8 cellular contexts compared by ENCODE assay signal in genomic region chrX:1452497-1453389, GRCh38. TPM values are rescaled to one million over a fixed set of nuclear protein-coding genes. Genes with fewer than 3 reads are reported as not detected.
DNase-seq lines count a peak whose midpoint lies in the region; ATAC-seq and TF ChIP-seq lines count a peak whose summit lies in the region.

Gene ASMTL (minus strand): TSS chrX:1452909. CDS start chrX:1452840, 69 bp downstream.

- H3K9ac ChIP-seq in OCI-LY1 (ENCODE audit: low read length): peak within 1 kb of the TSS; percentile 93

- TF ChIP-seq CTCF in HEK293 (tag by site-specific recombination; IDR thresholded peaks at IDR 0.05) (no peak), OCI-LY1 (IDR thresholded peaks at IDR 0.05; ENCODE audit: low read length) (no peak), glutamatergic neuron (IDR thresholded peaks at IDR 0.05; ENCODE audit: partially characterized antibody, unreplicated experiment) (no peak), upper lobe of right lung (IDR thresholded peaks at IDR 0.05) (no peak)

- H3F3A ChIP-seq in OCI-LY1 (ENCODE audit: insufficient read depth, low read length): no peaks in the 10 kb centered on the region

- ATAC-seq in upper lobe of right lung: peak; percentile 92

- no peaks in the 10 kb centered on the region for H4K20me1 ChIP-seq in OCI-LY1 (ENCODE audit: insufficient read depth, low read length)

- peak within 1 kb of the TSS; percentile 90 for H3K27ac Mint-ChIP-seq in activated naive CD4-positive, alpha-beta T cell treated with anti-CD3 and anti-CD28 coated beads, Interleukin-2, amount 10 ng/mL, durations not matched to agents 7 days and 5 days
- H3K27ac Mint-ChIP-seq in glutamatergic neuron (ENCODE audit: unreplicated experiment): peak within 1 kb of the TSS; percentile 67

- H3K27ac ChIP-seq in HEK293 (ENCODE audit: extremely low read depth, low read depth, low read length) (peak within 1 kb of the TSS; percentile 56), OCI-LY1 (ENCODE audit: low read depth, low read length, poor library complexity, severe bottlenecking) (peak within 1 kb of the TSS; percentile 76), upper lobe of right lung (peak within 1 kb of the TSS; percentile 78)

- H3K9me3 Mint-ChIP-seq in activated naive CD4-positive, alpha-beta T cell treated with anti-CD3 and anti-CD28 coated beads, Interleukin-2, amount 10 ng/mL, durations not matched to agents 7 days and 5 days: peaks cover 24% of the 10 kb centered on the region
- H3K9me3 Mint-ChIP-seq in glutamatergic neuron (ENCODE audit: unreplicated experiment): peaks cover 25% of the 10 kb centered on the region

- H3K36me3 ChIP-seq in HEK293 (ENCODE audit: control insufficient read depth in 2 of 2, insufficient read depth in 1 of 2, low read length in 2 of 2) (peaks cover 0 to 7% of the 10 kb centered on the region in 2 experiments; a peak in 1 of 3 replicates), OCI-LY1 (ENCODE audit: insufficient read depth, low read length) (peaks cover 21% of the 10 kb centered on the region), upper lobe of right lung (no peaks in the 10 kb centered on the region)

- no peaks in the 10 kb centered on the region for H3K27me3 Mint-ChIP-seq in activated naive CD4-positive, alpha-beta T cell treated with anti-CD3 and anti-CD28 coated beads, Interleukin-2, amount 10 ng/mL, durations not matched to agents 7 days and 5 days
- peaks cover 13% of the 10 kb centered on the region for H3K27me3 Mint-ChIP-seq in glutamatergic neuron (ENCODE audit: unreplicated experiment)

- peaks cover 32% of the 10 kb centered on the region for H3K79me2 ChIP-seq in OCI-LY1 (ENCODE audit: insufficient read depth, low read length)

- H3K27me3 ChIP-seq in OCI-LY1 (ENCODE audit: insufficient read depth, low read length): no peaks in the 10 kb centered on the region
- no peaks in the 10 kb centered on the region for H3K27me3 ChIP-seq in upper lobe of right lung

- peak within 1 kb of the TSS; percentile 90 for H3K4me2 ChIP-seq in OCI-LY1 (ENCODE audit: low read length)

- POLR2A ChIA-PET in HEK293 (lab: Yijun Ruan, JAX): no interaction called here

- H3K4me1 ChIP-seq in HEK293 (ENCODE audit: control insufficient read depth, insufficient read depth, low read length): no peaks in the 10 kb centered on the region
- peaks cover 45% of the 10 kb centered on the region for H3K4me1 ChIP-seq in OCI-LY1 (ENCODE audit: insufficient read depth, low read length, severe bottlenecking)
- peaks cover 11% of the 10 kb centered on the region for H3K4me1 ChIP-seq in upper lobe of right lung

- peaks cover 24% of the 10 kb centered on the region for H3K36me3 Mint-ChIP-seq in activated naive CD4-positive, alpha-beta T cell treated with anti-CD3 and anti-CD28 coated beads, Interleukin-2, amount 10 ng/mL, durations not matched to agents 7 days and 5 days
- H3K36me3 Mint-ChIP-seq in glutamatergic neuron (ENCODE audit: unreplicated experiment): peaks cover 29% of the 10 kb centered on the region

- DNase-seq in GM03348 (ENCODE audit: low spot score): peak; percentile 97
- DNase-seq in activated naive CD4-positive, alpha-beta T cell treated with anti-CD3 and anti-CD28 coated beads, Interleukin-2, amount 10 ng/mL, durations not matched to agents 7 days and 5 days: peak; percentile 100
- DNase-seq in glutamatergic neuron: peak; percentile 100
- peak; percentile 100 for DNase-seq in pons (ENCODE audit: low spot score)
- DNase-seq in upper lobe of right lung: peak; percentile 99
- DNase-seq in SHP77 treated with DMSO at 0.1 percent for 48 hours (lab: John Stamatoyannopoulos, UW): no peak

- H3K9me3 ChIP-seq in HEK293 (ENCODE audit: control insufficient read depth, insufficient read depth, low read depth, low read length): no peaks in the 10 kb centered on the region
- H3K9me3 ChIP-seq in OCI-LY1 (ENCODE audit: low read length): no peaks in the 10 kb centered on the region; the same call in 1 of the 2 replicates
- no peaks in the 10 kb centered on the region for H3K9me3 ChIP-seq in upper lobe of right lung

- CTCF ChIA-PET in HEK293 (lab: Yijun Ruan, JAX): no interaction called here
- CTCF ChIA-PET in activated naive CD4-positive, alpha-beta T cell treated with anti-CD3 and anti-CD28 coated beads, Interleukin-2, amount 10 ng/mL, durations not matched to agents 7 days and 5 days (lab: Charles Lee): no interaction called here

- peaks cover 31% of the 10 kb centered on the region for H3K4me1 Mint-ChIP-seq in activated naive CD4-positive, alpha-beta T cell treated with anti-CD3 and anti-CD28 coated beads, Interleukin-2, amount 10 ng/mL, durations not matched to agents 7 days and 5 days
- H3K4me1 Mint-ChIP-seq in glutamatergic neuron (ENCODE audit: low read depth, unreplicated experiment): peaks cover 1% of the 10 kb centered on the region

- intact Hi-C loops in upper lobe of right lung (cut with DNase I): no loop called here

- no peaks in the 10 kb centered on the region for H3K9me2 ChIP-seq in OCI-LY1 (ENCODE audit: low read depth, low read length)

- H3K4me3 Mint-ChIP-seq in activated naive CD4-positive, alpha-beta T cell treated with anti-CD3 and anti-CD28 coated beads, Interleukin-2, amount 10 ng/mL, durations not matched to agents 7 days and 5 days: peak within 1 kb of the TSS; percentile 77
- H3K4me3 Mint-ChIP-seq in glutamatergic neuron (ENCODE audit: unreplicated experiment): peak within 1 kb of the TSS; percentile 83

- H2AFZ ChIP-seq in OCI-LY1 (ENCODE audit: low read length): no peak within 1 kb of the TSS

- peak within 1 kb of the TSS; percentile 89 for H3K4me3 ChIP-seq in HEK293 (ENCODE audit: low read depth, low read length)
- H3K4me3 ChIP-seq in OCI-LY1 (ENCODE audit: low read depth, low read length, poor library complexity, severe bottlenecking): peak within 1 kb of the TSS; percentile 96
- H3K4me3 ChIP-seq in upper lobe of right lung: peak within 1 kb of the TSS; percentile 74

TF ChIP-seq in HEK293, 187 proteins besides CTCF, POLR2A, EP300 and RAD21 (continues in another document):
- TF ChIP-seq ZNF560 (tag by site-specific recombination; IDR thresholded peaks at IDR 0.05; ENCODE audit: borderline replicate concordance) (no peak), ZNF629 (tag by site-specific recombination; IDR thresholded peaks at IDR 0.05) (no peak), ZNF184 (tag by site-specific recombination; IDR thresholded peaks at IDR 0.05) (no peak), ZSCAN30 (tag by site-specific recombination; IDR thresholded peaks at IDR 0.05) (0 out of 2 replicates have a peak, but pooled peaks have one; percentile 20), ZNF292 (tag by site-specific recombination; IDR thresholded peaks at IDR 0.05; ENCODE audit: borderline replicate concordance, low read depth) (no peak), KLF8 (tag by site-specific recombination; IDR thresholded peaks at IDR 0.05) (peak; percentile 100), ZNF658 (tag by site-specific recombination; IDR thresholded peaks at IDR 0.05) (no peak), MEIS1 (CRISPR knock-in tag; IDR thresholded peaks at IDR 0.05; ENCODE audit: borderline replicate concordance) (no peak), ZNF266 (tag by site-specific recombination; IDR thresholded peaks at IDR 0.05; ENCODE audit: low read depth) (no peak), HOXD13 (CRISPR knock-in tag; IDR thresholded peaks at IDR 0.05; ENCODE audit: borderline replicate concordance) (no peak), ZNF423 (tag by site-specific recombination; IDR thresholded peaks at IDR 0.05) (no peak), ZFHX2 (tag by site-specific recombination; conservative IDR thresholded peaks at IDR 0.05) (peak; percentile 85), KLF16 (tag by site-specific recombination; IDR thresholded peaks at IDR 0.05) (peak; percentile 69; the same call in 1 of the 2 replicates), ZNF404 (tag by site-specific recombination; IDR thresholded peaks at IDR 0.05) (no peak), ZNF324 (tag by site-specific recombination; IDR thresholded peaks at IDR 0.05) (0 out of 2 replicates have a peak, but pooled peaks have one; percentile 38), ZNF426 (tag by site-specific recombination; IDR thresholded peaks at IDR 0.05) (no peak), ZBTB49 (tag by site-specific recombination; IDR thresholded peaks at IDR 0.05; ENCODE audit: low read depth) (no peak), MYNN (tag by site-specific recombination; IDR thresholded peaks at IDR 0.05; ENCODE audit: borderline replicate concordance) (no peak), ZNF354C (tag by site-specific recombination; IDR thresholded peaks at IDR 0.05; ENCODE audit: borderline replicate concordance, low read depth) (no peak), ZNF521 (tag by site-specific recombination; IDR thresholded peaks at IDR 0.05) (no peak), ZNF473 (tag by site-specific recombination; IDR thresholded peaks at IDR 0.05) (no peak), TCF7L2 (IDR thresholded peaks at IDR 0.05; ENCODE audit: borderline replicate concordance, low read depth, low read length) (no peak), ZNF76 (tag by site-specific recombination; IDR thresholded peaks at IDR 0.05; ENCODE audit: borderline replicate concordance, low read depth) (0 out of 2 replicates have a peak, but pooled peaks have one; percentile 28), ZNF174 (tag by site-specific recombination; IDR thresholded peaks at IDR 0.05) (no peak)

RNA-seq across cellular contexts. Expression of gene ASMTL, which starts in this region (rescaled TPM):
- total RNA-seq in glutamatergic neuron (ENCODE audit: unreplicated experiment) (45.5 TPM), upper lobe of right lung (23.8 TPM)
